In the genomic region with DNA sequence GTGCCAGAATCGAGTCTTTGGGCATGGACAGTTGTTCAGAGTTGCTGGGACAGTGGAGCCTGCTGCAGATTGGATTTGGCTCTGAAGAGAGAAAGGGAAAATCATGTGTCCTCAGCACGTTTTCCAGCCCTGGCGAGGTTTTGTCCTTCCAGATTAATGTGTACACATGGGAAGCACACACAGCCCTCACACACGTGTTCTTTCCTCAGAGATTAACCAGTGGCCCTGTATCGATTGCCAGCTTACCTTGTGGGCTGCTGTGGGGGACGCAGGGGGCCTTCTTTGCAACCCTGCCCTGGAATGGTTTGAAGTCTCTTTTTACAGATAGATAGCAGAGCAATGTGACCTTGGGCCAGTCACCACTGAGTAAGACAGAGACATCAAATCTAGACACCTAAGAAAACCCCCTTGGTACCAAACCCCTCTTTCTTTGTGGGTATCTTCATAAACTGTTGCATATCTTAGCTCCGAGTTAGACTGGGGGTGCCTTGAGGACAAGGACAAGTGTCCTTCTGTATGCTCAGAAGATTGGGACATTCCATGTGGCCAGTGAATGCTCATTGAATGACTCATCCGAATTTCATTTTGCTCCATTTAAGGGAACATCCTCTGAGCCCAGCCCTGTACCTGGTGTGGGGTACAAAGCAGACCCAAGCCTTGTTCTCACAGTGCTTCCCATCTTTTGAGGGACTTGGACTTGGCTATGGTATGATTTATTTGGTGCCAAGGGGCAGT, we compare ENCODE assay signal across 1 cellular context.
TF ChIP-seq lines count a peak whose summit lies in the region.

No MANE protein-coding gene starts in this region.

TF ChIP-seq in GM12878, 131 proteins besides CTCF, POLR2A, EP300 and RAD21:
- TF ChIP-seq BHLHE40 (IDR thresholded peaks at IDR 0.05; ENCODE audit: borderline replicate concordance in 1 of 2, low read depth in 2 of 2, low read length in 1 of 2) (no peak), RBBP5 (conservative IDR thresholded peaks at IDR 0.05) (no peak), IKZF2 (IDR thresholded peaks at IDR 0.05) (no peak), MAX (IDR thresholded peaks at IDR 0.05; ENCODE audit: low read depth, low read length) (no peak), SPI1 (IDR thresholded peaks at IDR 0.05; ENCODE audit: borderline replicate concordance, insufficient read depth, low read depth, low read length) (no peak), MYC (IDR thresholded peaks at IDR 0.05; ENCODE audit: insufficient read depth, insufficient read length, insufficient replicate concordance, low read length, severe bottlenecking) (no peak), MEF2B (IDR thresholded peaks at IDR 0.05; ENCODE audit: partially characterized antibody, poor library complexity, severe bottlenecking) (no peak), SREBF1 (IDR thresholded peaks at IDR 0.05; ENCODE audit: low read length) (no peak), POLR2AphosphoS2 (IDR thresholded peaks at IDR 0.05; ENCODE audit: low read depth, low read length) (no peak), CHD4 (IDR thresholded peaks at IDR 0.05) (no peak), E2F4 (IDR thresholded peaks at IDR 0.05; ENCODE audit: low read depth, low read length) (no peak), MTA2 (IDR thresholded peaks at IDR 0.05; ENCODE audit: low read depth) (no peak), HDGF (IDR thresholded peaks at IDR 0.05) (no peak), CHD1 (IDR thresholded peaks at IDR 0.05; ENCODE audit: low read depth, low read length) (no peak), FOXM1 (IDR thresholded peaks at IDR 0.05; ENCODE audit: low read depth, low read length) (no peak)
- TF ChIP-seq, protein P1, sequence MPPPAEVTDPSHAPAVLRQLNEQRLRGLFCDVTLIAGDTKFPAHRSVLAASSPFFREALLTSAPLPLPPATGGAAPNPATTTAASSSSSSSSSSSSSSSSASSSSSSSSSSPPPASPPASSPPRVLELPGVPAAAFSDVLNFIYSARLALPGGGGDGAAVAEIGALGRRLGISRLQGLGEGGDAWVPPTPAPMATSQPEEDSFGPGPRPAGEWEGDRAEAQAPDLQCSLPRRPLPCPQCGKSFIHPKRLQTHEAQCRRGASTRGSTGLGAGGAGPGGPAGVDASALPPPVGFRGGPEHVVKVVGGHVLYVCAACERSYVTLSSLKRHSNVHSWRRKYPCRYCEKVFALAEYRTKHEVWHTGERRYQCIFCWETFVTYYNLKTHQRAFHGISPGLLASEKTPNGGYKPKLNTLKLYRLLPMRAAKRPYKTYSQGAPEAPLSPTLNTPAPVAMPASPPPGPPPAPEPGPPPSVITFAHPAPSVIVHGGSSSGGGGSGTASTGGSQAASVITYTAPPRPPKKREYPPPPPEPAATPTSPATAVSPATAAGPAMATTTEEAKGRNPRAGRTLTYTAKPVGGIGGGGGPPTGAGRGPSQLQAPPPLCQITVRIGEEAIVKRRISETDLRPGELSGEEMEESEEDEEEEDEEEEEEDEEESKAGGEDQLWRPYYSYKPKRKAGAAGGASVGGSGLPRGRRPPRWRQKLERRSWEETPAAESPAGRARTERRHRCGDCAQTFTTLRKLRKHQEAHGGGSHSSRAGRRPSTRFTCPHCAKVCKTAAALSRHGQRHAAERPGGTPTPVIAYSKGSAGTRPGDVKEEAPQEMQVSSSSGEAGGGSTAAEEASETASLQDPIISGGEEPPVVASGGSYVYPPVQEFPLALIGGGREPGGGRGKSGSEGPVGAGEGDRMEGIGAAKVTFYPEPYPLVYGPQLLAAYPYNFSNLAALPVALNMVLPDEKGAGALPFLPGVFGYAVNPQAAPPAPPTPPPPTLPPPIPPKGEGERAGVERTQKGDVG (CRISPR knock-in tag; IDR thresholded peaks at IDR 0.05): no peak
- TF ChIP-seq, protein P2, sequence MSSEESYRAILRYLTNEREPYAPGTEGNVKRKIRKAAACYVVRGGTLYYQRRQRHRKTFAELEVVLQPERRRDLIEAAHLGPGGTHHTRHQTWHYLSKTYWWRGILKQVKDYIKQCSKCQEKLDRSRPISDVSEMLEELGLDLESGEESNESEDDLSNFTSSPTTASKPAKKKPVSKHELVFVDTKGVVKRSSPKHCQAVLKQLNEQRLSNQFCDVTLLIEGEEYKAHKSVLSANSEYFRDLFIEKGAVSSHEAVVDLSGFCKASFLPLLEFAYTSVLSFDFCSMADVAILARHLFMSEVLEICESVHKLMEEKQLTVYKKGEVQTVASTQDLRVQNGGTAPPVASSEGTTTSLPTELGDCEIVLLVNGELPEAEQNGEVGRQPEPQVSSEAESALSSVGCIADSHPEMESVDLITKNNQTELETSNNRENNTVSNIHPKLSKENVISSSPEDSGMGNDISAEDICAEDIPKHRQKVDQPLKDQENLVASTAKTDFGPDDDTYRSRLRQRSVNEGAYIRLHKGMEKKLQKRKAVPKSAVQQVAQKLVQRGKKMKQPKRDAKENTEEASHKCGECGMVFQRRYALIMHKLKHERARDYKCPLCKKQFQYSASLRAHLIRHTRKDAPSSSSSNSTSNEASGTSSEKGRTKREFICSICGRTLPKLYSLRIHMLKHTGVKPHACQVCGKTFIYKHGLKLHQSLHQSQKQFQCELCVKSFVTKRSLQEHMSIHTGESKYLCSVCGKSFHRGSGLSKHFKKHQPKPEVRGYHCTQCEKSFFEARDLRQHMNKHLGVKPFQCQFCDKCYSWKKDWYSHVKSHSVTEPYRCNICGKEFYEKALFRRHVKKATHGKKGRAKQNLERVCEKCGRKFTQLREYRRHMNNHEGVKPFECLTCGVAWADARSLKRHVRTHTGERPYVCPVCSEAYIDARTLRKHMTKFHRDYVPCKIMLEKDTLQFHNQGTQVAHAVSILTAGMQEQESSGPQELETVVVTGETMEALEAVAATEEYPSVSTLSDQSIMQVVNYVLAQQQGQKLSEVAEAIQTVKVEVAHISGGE (CRISPR knock-in tag; IDR thresholded peaks at IDR 0.05): no peak
